16 cellular contexts compared by ENCODE assay signal in genomic region chr9:131946169-131946568, GRCh38.
"Had no signal": no experiment of that assay in that cellular context is flagged by ENCODE, and none has a peak within 500 bp of the region (broad histone marks: within the 10 kb centered on the region; RNA-seq: fewer than 3 reads in every experiment).

No MANE protein-coding gene starts in this region.

- ATAC-seq: esophagus mucosa; left lobe of liver; mucosa of descending colon; natural killer cell; sciatic nerve; stimulated activated memory B cell treated with anti-CD40 and anti-IgM and Interleukin-4, amounts not matched to agents 10 μg/mL and 1 μg/mL and 100 μg/mL, for 72 hours had no signal

- H3K4me1 ChIP-seq: spleen, upper lobe of left lung, vagina had no signal

- H3K27ac ChIP-seq: spleen, tibial artery, upper lobe of left lung, vagina had no signal

- H3K9me3 ChIP-seq: mucosa of descending colon, spleen, tibial artery, upper lobe of left lung, vagina had no signal

- H3K4me3 ChIP-seq: mucosa of descending colon, spleen, tibial artery, upper lobe of left lung, vagina had no signal

- H3K27me3 ChIP-seq: spleen, tibial artery, upper lobe of left lung, vagina had no signal

- H3K36me3 ChIP-seq: tibial artery, upper lobe of left lung, vagina had no signal

- DNase-seq: effector memory CD4-positive, alpha-beta T cell; islet precursor cell; mucosa of descending colon; natural killer cell; posterior cingulate gyrus; spleen; stimulated activated CD4-positive, alpha-beta T cell treated with anti-CD3 and anti-CD28 coated beads, Interleukin-15, amount 100 ng/mL, for 24 hours; stimulated activated CD4-positive, alpha-beta T cell treated with anti-CD3 and anti-CD28 coated beads, Interleukin-1b, Interleukin-23, amount 100 ng/mL, for 48 hours; stimulated activated CD4-positive, alpha-beta T cell treated with anti-CD3 and anti-CD28 coated beads, Interleukin-4, amount 100 ng/mL, for 24 hours; tibial artery; upper lobe of left lung had no signal
